ENCODE assay signal across 1 cellular context in genomic region chr20:37397954-37398749, GRCh38.
TF ChIP-seq lines count a peak whose summit lies in the region.

No MANE protein-coding gene starts in this region.

TF ChIP-seq in H1, 55 proteins besides CTCF, POLR2A, EP300 and RAD21:
- TF ChIP-seq, protein P1, sequence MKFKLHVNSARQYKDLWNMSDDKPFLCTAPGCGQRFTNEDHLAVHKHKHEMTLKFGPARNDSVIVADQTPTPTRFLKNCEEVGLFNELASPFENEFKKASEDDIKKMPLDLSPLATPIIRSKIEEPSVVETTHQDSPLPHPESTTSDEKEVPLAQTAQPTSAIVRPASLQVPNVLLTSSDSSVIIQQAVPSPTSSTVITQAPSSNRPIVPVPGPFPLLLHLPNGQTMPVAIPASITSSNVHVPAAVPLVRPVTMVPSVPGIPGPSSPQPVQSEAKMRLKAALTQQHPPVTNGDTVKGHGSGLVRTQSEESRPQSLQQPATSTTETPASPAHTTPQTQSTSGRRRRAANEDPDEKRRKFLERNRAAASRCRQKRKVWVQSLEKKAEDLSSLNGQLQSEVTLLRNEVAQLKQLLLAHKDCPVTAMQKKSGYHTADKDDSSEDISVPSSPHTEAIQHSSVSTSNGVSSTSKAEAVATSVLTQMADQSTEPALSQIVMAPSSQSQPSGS (IDR thresholded peaks at IDR 0.05; ENCODE audit: low read length): no peak
- TF ChIP-seq SIRT6 (IDR thresholded peaks at IDR 0.05; ENCODE audit: low read length) (no peak), SUZ12 (IDR thresholded peaks at IDR 0.05; ENCODE audit: low read length) (no peak), SP1 (IDR thresholded peaks at IDR 0.05; ENCODE audit: low read depth, low read length) (no peak), SIN3A (conservative IDR thresholded peaks at IDR 0.05 in 1 of 2, IDR thresholded peaks at IDR 0.05 in 1 of 2; ENCODE audit: low read depth in 1 of 2, low read length in 2 of 2) (no peak), CBX5 (IDR thresholded peaks at IDR 0.05; ENCODE audit: low read depth, low read length) (no peak), E2F6 (IDR thresholded peaks at IDR 0.05) (no peak)
